In genomic region chr2:99600929-99601680, GRCh38 we compare ENCODE assay signal across 19 cellular contexts.
DNase-seq lines count a peak whose midpoint lies in the region; ATAC-seq and TF ChIP-seq lines count a peak whose summit lies in the region.
"Had no signal": no experiment of that assay in that cellular context is flagged by ENCODE, and none has a peak within 500 bp of the region (broad histone marks: within the 10 kb centered on the region; RNA-seq: fewer than 3 reads in every experiment).

No MANE protein-coding gene starts in this region.

- no peaks in the 10 kb centered on the region for H3K9me3 Mint-ChIP-seq in natural killer cell treated with Interleukin-12 subunit alpha and Interleukin-12 subunit beta and Interleukin-15 and Interleukin-18, amount 100 ng/mL, for 72 hours
- no peaks in the 10 kb centered on the region for H3K9me3 Mint-ChIP-seq in natural killer cell
- H3K9me3 Mint-ChIP-seq in mesothelial cell of epicardium = no peaks in the 10 kb centered on the region
- H3K9me3 Mint-ChIP-seq: CD4-positive, alpha-beta memory T cell had no signal

- intact Hi-C loops in natural killer cell (cut with micrococcal nuclease) = no loop called here

- TF ChIP-seq CTCF in natural killer cell (IDR thresholded peaks at IDR 0.05) (no peak), astrocyte of the spinal cord (IDR thresholded peaks at IDR 0.05; ENCODE audit: low read depth, low read length) (no peak), mesothelial cell of epicardium (IDR thresholded peaks at IDR 0.05; ENCODE audit: unreplicated experiment) (no peak)

- ATAC-seq in natural killer cell treated with Interleukin-12 subunit alpha and Interleukin-12 subunit beta and Interleukin-15 and Interleukin-18, amount 100 ng/mL, for 72 hours = peak; percentile 31 to 45
- no peak for ATAC-seq in natural killer cell
- ATAC-seq: GM12878, left lobe of liver had no signal

- H3K4me3 ChIP-seq in astrocyte of the spinal cord (ENCODE audit: low read depth, low read length) = no peak overlapping the region
- H3K4me3 ChIP-seq: GM12878, hepatocyte had no signal

- no peak for DNase-seq in natural killer cell treated with Interleukin-12 subunit alpha and Interleukin-12 subunit beta and Interleukin-15 and Interleukin-18, amount 100 ng/mL, for 72 hours (ENCODE audit: low spot score)
- no peak for DNase-seq in natural killer cell
- peak; percentile 25 for DNase-seq in astrocyte of the spinal cord (ENCODE audit: low read depth, low spot score)
- peak in 1 of 2 experiments; percentile 51 for DNase-seq in mesothelial cell of epicardium (ENCODE audit: low spot score in 2 of 2, unreplicated experiment in 2 of 2)
- DNase-seq in NCI-H345 treated with DMSO at 0.1 percent for 48 hours (lab: John Stamatoyannopoulos, UW; ENCODE audit: unreplicated experiment) = no peak
- DNase-seq in stimulated activated CD4-positive, alpha-beta T cell treated with anti-CD3 and anti-CD28 coated beads, Interleukin-4, amount 100 ng/mL, for 4 hours = no peak
- DNase-seq in NCI-H1436 treated with DMSO at 0.1 percent for 48 hours (lab: John Stamatoyannopoulos, UW) = no peak
- DNase-seq in T-helper 2 cell = no peak
- DNase-seq: activated CD4-positive, alpha-beta T cell treated with anti-CD3 and anti-CD28 coated beads for 4 hours; activated T-cell treated with anti-CD3 and anti-CD28 coated beads for 4 hours; CD4-positive, alpha-beta memory T cell; effector CD4-positive, alpha-beta T cell; NCI-H1105; Right ventricle myocardium superior; stimulated activated naive CD4-positive, alpha-beta T cell treated with Interleukin-2 at 50 U/mL for 16 hours had no signal

- H3K27ac Mint-ChIP-seq in natural killer cell treated with Interleukin-12 subunit alpha and Interleukin-12 subunit beta and Interleukin-15 and Interleukin-18, amount 100 ng/mL, for 72 hours = no peak overlapping the region
- H3K27ac Mint-ChIP-seq in natural killer cell (no peak overlapping the region), mesothelial cell of epicardium (peak overlapping the region; percentile 68)
- H3K27ac Mint-ChIP-seq: activated naive CD8-positive, alpha-beta T cell; CD4-positive, alpha-beta memory T cell had no signal

- no peak overlapping the region for H3K4me3 Mint-ChIP-seq in natural killer cell treated with Interleukin-12 subunit alpha and Interleukin-12 subunit beta and Interleukin-15 and Interleukin-18, amount 100 ng/mL, for 72 hours
- H3K4me3 Mint-ChIP-seq in natural killer cell (no peak overlapping the region), mesothelial cell of epicardium (peak overlapping the region; percentile 9)
- H3K4me3 Mint-ChIP-seq: activated naive CD8-positive, alpha-beta T cell; CD4-positive, alpha-beta memory T cell had no signal

- H3K36me3 Mint-ChIP-seq in natural killer cell treated with Interleukin-12 subunit alpha and Interleukin-12 subunit beta and Interleukin-15 and Interleukin-18, amount 100 ng/mL, for 72 hours = no peaks in the 10 kb centered on the region
- H3K36me3 Mint-ChIP-seq in natural killer cell (no peaks in the 10 kb centered on the region), mesothelial cell of epicardium (no peaks in the 10 kb centered on the region)
- H3K36me3 Mint-ChIP-seq: CD4-positive, alpha-beta memory T cell had no signal

- H3K27me3 Mint-ChIP-seq in natural killer cell treated with Interleukin-12 subunit alpha and Interleukin-12 subunit beta and Interleukin-15 and Interleukin-18, amount 100 ng/mL, for 72 hours = peaks cover 0 to 15% of the 10 kb centered on the region in 2 donors
- H3K27me3 Mint-ChIP-seq in natural killer cell (ENCODE audit: low read depth in 2 of 2) (no peaks in the 10 kb centered on the region), mesothelial cell of epicardium (ENCODE audit: low read depth) (peaks cover 55% of the 10 kb centered on the region)
- H3K27me3 Mint-ChIP-seq: CD4-positive, alpha-beta memory T cell had no signal

- H3K4me1 Mint-ChIP-seq in natural killer cell treated with Interleukin-12 subunit alpha and Interleukin-12 subunit beta and Interleukin-15 and Interleukin-18, amount 100 ng/mL, for 72 hours (ENCODE audit: low read depth in 2 of 2) = no peaks in the 10 kb centered on the region
- H3K4me1 Mint-ChIP-seq in natural killer cell (no peaks in the 10 kb centered on the region), mesothelial cell of epicardium (peaks cover 29% of the 10 kb centered on the region)
- H3K4me1 Mint-ChIP-seq: CD4-positive, alpha-beta memory T cell had no signal

- in situ Hi-C loops in astrocyte of the spinal cord (cut with HindIII; ENCODE audit: low sequenced_read_pairs) = no loop called here

Comparison
In these comparisons a context has a peak if more than half of its experiments do, and no peak if none do; other contexts are left out.
1. ATAC-seq: peak in natural killer cell treated with Interleukin-12 subunit alpha and Interleukin-12 subunit beta and Interleukin-15 and Interleukin-18, amount 100 ng/mL, for 72 hours (2 of 2); none in natural killer cell (0 of 3).